ENCODE assay signal across 22 cellular contexts in genomic region chr11:241634-242033, GRCh38. TPM values are rescaled to one million over a fixed set of nuclear protein-coding genes. Genes with fewer than 3 reads are reported as not detected.
A peak's percentile ranks its signal among the peaks of the same experiment; 100 is the strongest.
DNase-seq lines count a peak whose midpoint lies in the region; ATAC-seq and TF ChIP-seq lines count a peak whose summit lies in the region.
"Had no signal": no experiment of that assay in that cellular context is flagged by ENCODE, and none has a peak within 500 bp of the region (broad histone marks: within the 10 kb centered on the region; RNA-seq: fewer than 3 reads in every experiment).

No MANE protein-coding gene starts in this region.

- no peaks in the 10 kb centered on the region for H3K9me3 Mint-ChIP-seq in activated CD8-positive, alpha-beta T cell treated with anti-CD3 and anti-CD28 coated beads for 36 hours
- no peaks in the 10 kb centered on the region for H3K9me3 Mint-ChIP-seq in activated CD8-positive, alpha-beta T cell treated with anti-CD3 and anti-CD28 coated beads, Interleukin-2, amount 10 ng/mL, durations not matched to agents 7 days and 5 days (ENCODE audit: insufficient read depth)
- H3K9me3 Mint-ChIP-seq in WTC11, result no peaks in the 10 kb centered on the region
- no peaks in the 10 kb centered on the region for H3K9me3 Mint-ChIP-seq in glutamatergic neuron (ENCODE audit: unreplicated experiment)
- H3K9me3 Mint-ChIP-seq: dendritic cell treated with granulocyte-macrophage colony-stimulating factor and Interleukin-4, amounts not matched to agents 40 ng/mL and 50 ng/mL, for 4 days had no signal

- H3K4me3 ChIP-seq in left ventricle myocardium inferior (peak overlapping the region; percentile 15), sigmoid colon (no peak overlapping the region)
- H3K4me3 ChIP-seq: A549, body of pancreas, spleen, transverse colon had no signal

- peaks cover 66% of the 10 kb centered on the region for H3K36me3 Mint-ChIP-seq in activated CD8-positive, alpha-beta T cell treated with anti-CD3 and anti-CD28 coated beads for 36 hours (ENCODE audit: low read depth)
- H3K36me3 Mint-ChIP-seq in activated CD8-positive, alpha-beta T cell treated with anti-CD3 and anti-CD28 coated beads, Interleukin-2, amount 10 ng/mL, durations not matched to agents 7 days and 5 days (ENCODE audit: low read depth), result peaks cover 59% of the 10 kb centered on the region
- peaks cover 55% of the 10 kb centered on the region for H3K36me3 Mint-ChIP-seq in WTC11
- no peaks in the 10 kb centered on the region for H3K36me3 Mint-ChIP-seq in glutamatergic neuron (ENCODE audit: unreplicated experiment)

- H3K27me3 ChIP-seq in left ventricle myocardium inferior (ENCODE audit: low read depth) (no peaks in the 10 kb centered on the region), sigmoid colon (no peaks in the 10 kb centered on the region)
- H3K27me3 ChIP-seq: body of pancreas, foreskin keratinocyte, spleen, transverse colon had no signal

- TF ChIP-seq POLR2A in sigmoid colon (IDR thresholded peaks at IDR 0.05), result no peak

- CTCF ChIA-PET in activated CD8-positive, alpha-beta T cell treated with anti-CD3 and anti-CD28 coated beads for 36 hours (lab: Charles Lee), result interaction anchor here (1.1 to 1.9 kb wide), 2 partner anchors 9 to 10 kb away, joined by 3 to 13 read pairs; no protein-coding TSS in a partner anchor
- CTCF ChIA-PET in activated CD8-positive, alpha-beta T cell treated with anti-CD3 and anti-CD28 coated beads, Interleukin-2, amount 10 ng/mL, durations not matched to agents 7 days and 5 days (lab: Charles Lee), result interaction anchor here (0.8 to 7.2 kb wide), 2 partner anchors 9 to 26 kb away, joined by 3 to 86 read pairs; no protein-coding TSS in a partner anchor
- CTCF ChIA-PET in WTC11 (lab: Charles Lee), result interaction anchor here (2.3 kb wide), 1 partner anchor 9 kb away, joined by 18 read pairs; no protein-coding TSS in a partner anchor

- H3K27me3 Mint-ChIP-seq in activated CD8-positive, alpha-beta T cell treated with anti-CD3 and anti-CD28 coated beads for 36 hours, result no peaks in the 10 kb centered on the region
- no peaks in the 10 kb centered on the region for H3K27me3 Mint-ChIP-seq in activated CD8-positive, alpha-beta T cell treated with anti-CD3 and anti-CD28 coated beads, Interleukin-2, amount 10 ng/mL, durations not matched to agents 7 days and 5 days (ENCODE audit: low read depth)
- H3K27me3 Mint-ChIP-seq in WTC11 (ENCODE audit: low read depth), result no peaks in the 10 kb centered on the region
- H3K27me3 Mint-ChIP-seq in glutamatergic neuron (ENCODE audit: unreplicated experiment), result no peaks in the 10 kb centered on the region
- H3K27me3 Mint-ChIP-seq: dendritic cell treated with granulocyte-macrophage colony-stimulating factor and Interleukin-4, amounts not matched to agents 40 ng/mL and 50 ng/mL, for 4 days had no signal

- no peak for ATAC-seq in activated CD8-positive, alpha-beta T cell treated with anti-CD3 and anti-CD28 coated beads for 36 hours
- no peak for ATAC-seq in activated CD8-positive, alpha-beta T cell treated with anti-CD3 and anti-CD28 coated beads, Interleukin-2, amount 10 ng/mL, durations not matched to agents 7 days and 5 days
- ATAC-seq in WTC11 (no peak), HG02870 (IDR thresholded peaks at IDR 0.05; ENCODE audit: unreplicated experiment) (no peak)
- ATAC-seq: A549, body of pancreas, foreskin keratinocyte, HepG2 had no signal

- no peak for DNase-seq in activated CD8-positive, alpha-beta T cell treated with anti-CD3 and anti-CD28 coated beads for 36 hours
- DNase-seq in activated CD8-positive, alpha-beta T cell treated with anti-CD3 and anti-CD28 coated beads, Interleukin-2, amount 10 ng/mL, durations not matched to agents 7 days and 5 days, result no peak
- DNase-seq in WTC11 (ENCODE audit: low spot score) (no peak), left ventricle myocardium inferior (no peak), sigmoid colon (peak; percentile 32), glutamatergic neuron (no peak), AG08396 (ENCODE audit: low spot score) (no peak)
- DNase-seq: activated CD4-positive, alpha-beta T cell treated with anti-CD3 and anti-CD28 coated beads, Interleukin-2, amount 50 U/mL, for 1 hour; activated effector memory CD4-positive, alpha-beta T cell treated with Interleukin-2 at 50 U/mL for 16 hours; body of pancreas; foreskin keratinocyte; NCI-H2029; NCI-H510A; posterior cingulate gyrus; spleen; T1000; transverse colon had no signal

- peaks cover 51% of the 10 kb centered on the region for H3K4me1 Mint-ChIP-seq in activated CD8-positive, alpha-beta T cell treated with anti-CD3 and anti-CD28 coated beads for 36 hours (ENCODE audit: low read depth)
- H3K4me1 Mint-ChIP-seq in activated CD8-positive, alpha-beta T cell treated with anti-CD3 and anti-CD28 coated beads, Interleukin-2, amount 10 ng/mL, durations not matched to agents 7 days and 5 days (ENCODE audit: low read depth), result peaks cover 55% of the 10 kb centered on the region
- H3K4me1 Mint-ChIP-seq in WTC11 (peaks cover 9% of the 10 kb centered on the region; the same call in 1 of the 2 replicates), glutamatergic neuron (ENCODE audit: low read depth, unreplicated experiment) (peaks cover 1% of the 10 kb centered on the region)

- H3K4me3 Mint-ChIP-seq in activated CD8-positive, alpha-beta T cell treated with anti-CD3 and anti-CD28 coated beads for 36 hours, result no peak overlapping the region
- no peak overlapping the region for H3K4me3 Mint-ChIP-seq in activated CD8-positive, alpha-beta T cell treated with anti-CD3 and anti-CD28 coated beads, Interleukin-2, amount 10 ng/mL, durations not matched to agents 7 days and 5 days
- no peak overlapping the region for H3K4me3 Mint-ChIP-seq in WTC11
- H3K4me3 Mint-ChIP-seq in glutamatergic neuron (ENCODE audit: unreplicated experiment), result no peak overlapping the region
- H3K4me3 Mint-ChIP-seq: dendritic cell treated with granulocyte-macrophage colony-stimulating factor and Interleukin-4, amounts not matched to agents 40 ng/mL and 50 ng/mL, for 4 days had no signal

- H3K27ac Mint-ChIP-seq in activated CD8-positive, alpha-beta T cell treated with anti-CD3 and anti-CD28 coated beads for 36 hours, result peak overlapping the region; percentile 57
- H3K27ac Mint-ChIP-seq in activated CD8-positive, alpha-beta T cell treated with anti-CD3 and anti-CD28 coated beads, Interleukin-2, amount 10 ng/mL, durations not matched to agents 7 days and 5 days, result no peak overlapping the region
- H3K27ac Mint-ChIP-seq in WTC11, result peak overlapping the region; percentile 15; the same call in 1 of the 2 replicates
- H3K27ac Mint-ChIP-seq in glutamatergic neuron (ENCODE audit: unreplicated experiment), result no peak overlapping the region
- H3K27ac Mint-ChIP-seq: dendritic cell treated with granulocyte-macrophage colony-stimulating factor and Interleukin-4, amounts not matched to agents 40 ng/mL and 50 ng/mL, for 4 days had no signal

- intact Hi-C loops in activated CD8-positive, alpha-beta T cell treated with anti-CD3 and anti-CD28 coated beads for 36 hours (cut with micrococcal nuclease), result no loop called here
- intact Hi-C loops in left ventricle myocardium inferior (cut with micrococcal nuclease), result no loop called here
- intact Hi-C loops in sigmoid colon (cut with DNase I), result no loop called here

- no peak for TF ChIP-seq CTCF in activated CD8-positive, alpha-beta T cell treated with anti-CD3 and anti-CD28 coated beads for 36 hours (IDR thresholded peaks at IDR 0.05)
- TF ChIP-seq CTCF in WTC11 (IDR thresholded peaks at IDR 0.05), result no peak
- TF ChIP-seq CTCF in left ventricle myocardium inferior (IDR thresholded peaks at IDR 0.05; ENCODE audit: borderline replicate concordance), result no peak
- no peak for TF ChIP-seq CTCF in sigmoid colon (IDR thresholded peaks at IDR 0.05)
- no peak for TF ChIP-seq CTCF in glutamatergic neuron (IDR thresholded peaks at IDR 0.05; ENCODE audit: partially characterized antibody, unreplicated experiment)

- H3K9me3 ChIP-seq in left ventricle myocardium inferior (replicated peaks) (no peaks in the 10 kb centered on the region), sigmoid colon (no peaks in the 10 kb centered on the region)
- H3K9me3 ChIP-seq: A549, body of pancreas, spleen, transverse colon had no signal

- H3K27ac ChIP-seq in left ventricle myocardium inferior (replicated peaks), result peak overlapping the region; percentile 86
- H3K27ac ChIP-seq in sigmoid colon, result no peak overlapping the region
- H3K27ac ChIP-seq: A549, body of pancreas, foreskin keratinocyte, spleen, transverse colon had no signal

- no peak for TF ChIP-seq EP300 in sigmoid colon (IDR thresholded peaks at IDR 0.05)

- H3K36me3 ChIP-seq in left ventricle myocardium inferior (peaks cover 61% of the 10 kb centered on the region), sigmoid colon (peaks cover 25 to 77% (median 29%) of the 10 kb centered on the region in 4 donors)

- POLR2A ChIA-PET in activated CD8-positive, alpha-beta T cell treated with anti-CD3 and anti-CD28 coated beads for 36 hours (lab: Charles Lee), result interaction anchor here (1.0 to 2.9 kb wide), 3 partner anchors 9 to 171 kb away, joined by 3 to 13 read pairs (median 4); no protein-coding TSS in a partner anchor
- POLR2A ChIA-PET in activated CD8-positive, alpha-beta T cell treated with anti-CD3 and anti-CD28 coated beads, Interleukin-2, amount 10 ng/mL, durations not matched to agents 7 days and 5 days (lab: Charles Lee), result no interaction called here
- POLR2A ChIA-PET in WTC11 (lab: Charles Lee), result no interaction called here

- WGBS in sigmoid colon, 2 donors, result 95 to 96% methylated on average over 5 of the region's 5 CpGs

- H3K4me1 ChIP-seq in left ventricle myocardium inferior (peaks cover 47% of the 10 kb centered on the region), sigmoid colon (peaks cover 0 to 18% (median 14%) of the 10 kb centered on the region in 4 donors)

RNA-seq across cellular contexts. Expression of gene PSMD13, which starts 4.9 kb away (rescaled TPM):
- total RNA-seq in activated CD8-positive, alpha-beta T cell treated with anti-CD3 and anti-CD28 coated beads for 36 hours, result 100 to 1,000 TPM; 220 to 228 TPM
- total RNA-seq in activated CD8-positive, alpha-beta T cell treated with anti-CD3 and anti-CD28 coated beads, Interleukin-2, amount 10 ng/mL, durations not matched to agents 7 days and 5 days, result 100 to 1,000 TPM; 164 to 173 TPM
- total RNA-seq in WTC11 (2021), result 144 to 148 TPM (median 147 TPM) in 3 replicates
- 94.1 TPM for total RNA-seq in left ventricle myocardium inferior
- 100 to 1,000 TPM in 2 of 4 donors, 10 to 100 TPM in 2; 86.2 to 118 (median 99.3) TPM for total RNA-seq in sigmoid colon
- 100 to 1,000 TPM; 111 to 180 (median 138) TPM for polyA plus RNA-seq in sigmoid colon
- total RNA-seq in glutamatergic neuron (ENCODE audit: unreplicated experiment), result 136 TPM

RNA-seq across cellular contexts. Expression of gene SIRT3, which starts 5.5 kb away (rescaled TPM):
- 10 to 100 TPM; 27.7 to 32.1 TPM for total RNA-seq in activated CD8-positive, alpha-beta T cell treated with anti-CD3 and anti-CD28 coated beads for 36 hours
- total RNA-seq in activated CD8-positive, alpha-beta T cell treated with anti-CD3 and anti-CD28 coated beads, Interleukin-2, amount 10 ng/mL, durations not matched to agents 7 days and 5 days, result 10 to 100 TPM; 13.1 to 15.0 TPM
- total RNA-seq in WTC11 (2021), result 19.2 to 21.0 TPM (median 20.5 TPM) in 3 replicates
- 36.4 TPM for total RNA-seq in left ventricle myocardium inferior
- total RNA-seq in sigmoid colon, result 10 to 100 TPM in 3 of 4 donors, 1 to 10 TPM in 1; 6.4 to 12.5 (median 11.5) TPM
- polyA plus RNA-seq in sigmoid colon, result 10 to 100 TPM in 2 of 3 donors, 1 to 10 TPM in 1; 9.6 to 21.0 (median 12.5) TPM
- 23.6 TPM for total RNA-seq in glutamatergic neuron (ENCODE audit: unreplicated experiment)

RNA-seq across cellular contexts. Expression of gene RIC8A, which starts 34.1 kb away (rescaled TPM):
- total RNA-seq in activated CD8-positive, alpha-beta T cell treated with anti-CD3 and anti-CD28 coated beads for 36 hours, result 100 to 1,000 TPM in 1 of 2 experiments, 10 to 100 TPM in 1; 96.5 to 108 TPM
- 100 to 1,000 TPM; 121 to 126 TPM for total RNA-seq in activated CD8-positive, alpha-beta T cell treated with anti-CD3 and anti-CD28 coated beads, Interleukin-2, amount 10 ng/mL, durations not matched to agents 7 days and 5 days
- 67.8 to 69.5 TPM (median 68.3 TPM) in 3 replicates for total RNA-seq in WTC11 (2021)
- total RNA-seq in left ventricle myocardium inferior, result 46.1 TPM
- total RNA-seq in sigmoid colon, result 100 to 1,000 TPM in 1 of 4 donors, 10 to 100 TPM in 3; 73.7 to 103 (median 86.8) TPM
- 10 to 100 TPM; 39.6 to 69.1 (median 47.9) TPM for polyA plus RNA-seq in sigmoid colon
- 95.5 TPM for total RNA-seq in glutamatergic neuron (ENCODE audit: unreplicated experiment)

RNA-seq across cellular contexts. Expression of gene BET1L, which starts 34.4 kb away (rescaled TPM):
- total RNA-seq in activated CD8-positive, alpha-beta T cell treated with anti-CD3 and anti-CD28 coated beads for 36 hours, result 10 to 100 TPM; 58.4 to 68.9 TPM
- total RNA-seq in activated CD8-positive, alpha-beta T cell treated with anti-CD3 and anti-CD28 coated beads, Interleukin-2, amount 10 ng/mL, durations not matched to agents 7 days and 5 days, result 10 to 100 TPM; 33.8 to 34.2 TPM
- total RNA-seq in WTC11 (2021) (45.1 to 51.4 TPM (median 47.0 TPM) in 3 replicates), left ventricle myocardium inferior (24.0 TPM), sigmoid colon (10 to 100 TPM; 22.8 to 29.6 (median 23.8) TPM), glutamatergic neuron (ENCODE audit: unreplicated experiment) (45.5 TPM)
- 10 to 100 TPM; 33.8 to 48.1 (median 39.0) TPM for polyA plus RNA-seq in sigmoid colon

RNA-seq across cellular contexts. Expression of gene NLRP6, which starts 36.6 kb away (rescaled TPM):
- total RNA-seq in activated CD8-positive, alpha-beta T cell treated with anti-CD3 and anti-CD28 coated beads for 36 hours, result 1 to 10 TPM; 3.3 to 3.4 TPM
- 10 to 100 TPM; 29.7 to 30.8 TPM for total RNA-seq in activated CD8-positive, alpha-beta T cell treated with anti-CD3 and anti-CD28 coated beads, Interleukin-2, amount 10 ng/mL, durations not matched to agents 7 days and 5 days
- total RNA-seq in WTC11 (2021), result 0.09 to 0.14 TPM in 2 of 3 replicates, not detected in the other
- total RNA-seq in left ventricle myocardium inferior, result not detected
- 1 to 10 TPM in 2 of 4 donors, under 1 TPM in 1, not detected in 1; 0.33 to 2.5 (median 1.6) TPM for total RNA-seq in sigmoid colon
- 1 to 10 TPM in 1 of 3 donors, not detected in 2; 3.3 TPM for polyA plus RNA-seq in sigmoid colon
- not detected for total RNA-seq in glutamatergic neuron (ENCODE audit: unreplicated experiment)
- total RNA-seq: foreskin keratinocyte, H1, HepG2 had no signal
- polyA plus RNA-seq: foreskin keratinocyte, H1, HepG2 had no signal

Comparison
In these comparisons a context has a peak if more than half of its experiments do, and no peak if none do; other contexts are left out.
1. H3K27ac Mint-ChIP-seq: peak in activated CD8-positive, alpha-beta T cell treated with anti-CD3 and anti-CD28 coated beads for 36 hours (single experiment) and WTC11 (single experiment); none in activated CD8-positive, alpha-beta T cell treated with anti-CD3 and anti-CD28 coated beads, Interleukin-2, amount 10 ng/mL, durations not matched to agents 7 days and 5 days (single experiment) and glutamatergic neuron (single experiment).